30 cellular contexts compared by ENCODE assay signal in genomic region chr6:85406641-85407075, GRCh38. TPM values are rescaled to one million over a fixed set of nuclear protein-coding genes. Genes with fewer than 3 reads are reported as not detected.
DNase-seq lines count a peak whose midpoint lies in the region; ATAC-seq, FAIRE-seq and TF ChIP-seq lines count a peak whose summit lies in the region.
"Had no signal": no experiment of that assay in that cellular context is flagged by ENCODE, and none has a peak within 500 bp of the region (broad histone marks: within the 10 kb centered on the region; RNA-seq: fewer than 3 reads in every experiment).

No MANE protein-coding gene starts in this region.

- CTCF ChIA-PET in activated CD4-positive, alpha-beta memory T cell treated with anti-CD3 and anti-CD28 coated beads for 36 hours (lab: Charles Lee), result no interaction called here

- FAIRE-seq in astrocyte (lab: Jason Lieb, UNC), result no peak
- FAIRE-seq: endothelial cell of umbilical vein, GM19239, HTR-8/SVneo had no signal

- H3K9me3 Mint-ChIP-seq in T-helper 2 cell treated with Interferon-gamma antibody and Interleukin-4, amounts not matched to agents 5 μg/mL and 100 μg/mL, for 36 hours, result no peaks in the 10 kb centered on the region
- H3K9me3 Mint-ChIP-seq in astrocyte (ENCODE audit: unreplicated experiment), result no peaks in the 10 kb centered on the region
- H3K9me3 Mint-ChIP-seq in activated CD4-positive, alpha-beta memory T cell treated with anti-CD3 and anti-CD28 coated beads for 36 hours, result no peaks in the 10 kb centered on the region
- H3K9me3 Mint-ChIP-seq in activated T-helper 1 cell treated with anti-CD3 and anti-CD28 coated beads, Interleukin-12 subunit alpha, Interleukin-12 subunit beta, Interleukin-2, Interleukin-4 antibody, amounts not matched to agents 30 ng/mL and 10 ng/mL and 1 ng/mL, durations not matched to agents 14 hours and 24 hours and 36 hours, result no peaks in the 10 kb centered on the region
- H3K9me3 Mint-ChIP-seq: activated naive CD8-positive, alpha-beta T cell treated with anti-CD3 and anti-CD28 coated beads, Interleukin-2, amount 10 ng/mL, durations not matched to agents 7 days and 5 days; CD8-positive, alpha-beta memory T cell had no signal

- no peaks in the 10 kb centered on the region for H3K36me3 ChIP-seq in astrocyte (ENCODE audit: insufficient read depth, low read length)
- H3K36me3 ChIP-seq: BE2C, heart left ventricle, Peyer's patch, thoracic aorta, uterus had no signal

- no peak overlapping the region for H2AFZ ChIP-seq in astrocyte (ENCODE audit: low read depth, low read length)

- peaks cover 15% of the 10 kb centered on the region for H3K27me3 Mint-ChIP-seq in T-helper 2 cell treated with Interferon-gamma antibody and Interleukin-4, amounts not matched to agents 5 μg/mL and 100 μg/mL, for 36 hours (ENCODE audit: low read depth)
- H3K27me3 Mint-ChIP-seq in astrocyte (ENCODE audit: low read depth, unreplicated experiment), result no peaks in the 10 kb centered on the region
- no peaks in the 10 kb centered on the region for H3K27me3 Mint-ChIP-seq in activated CD4-positive, alpha-beta memory T cell treated with anti-CD3 and anti-CD28 coated beads for 36 hours
- no peaks in the 10 kb centered on the region for H3K27me3 Mint-ChIP-seq in activated T-helper 1 cell treated with anti-CD3 and anti-CD28 coated beads, Interleukin-12 subunit alpha, Interleukin-12 subunit beta, Interleukin-2, Interleukin-4 antibody, amounts not matched to agents 30 ng/mL and 10 ng/mL and 1 ng/mL, durations not matched to agents 14 hours and 24 hours and 36 hours (ENCODE audit: insufficient read depth)
- H3K27me3 Mint-ChIP-seq: activated naive CD8-positive, alpha-beta T cell treated with anti-CD3 and anti-CD28 coated beads, Interleukin-2, amount 10 ng/mL, durations not matched to agents 7 days and 5 days; CD8-positive, alpha-beta memory T cell had no signal

- no peak overlapping the region for H3K27ac ChIP-seq in astrocyte (ENCODE audit: low read depth, low read length)
- H3K27ac ChIP-seq in foreskin keratinocyte, result peak overlapping the region; percentile 84
- H3K27ac ChIP-seq: dorsolateral prefrontal cortex, heart left ventricle, thoracic aorta, uterus had no signal

- peaks cover 49% of the 10 kb centered on the region for H3K4me1 ChIP-seq in astrocyte (ENCODE audit: insufficient read depth, low read length)
- peaks cover 45% of the 10 kb centered on the region for H3K4me1 ChIP-seq in foreskin keratinocyte
- H3K4me1 ChIP-seq: uterus had no signal

- no peaks in the 10 kb centered on the region for H3K79me2 ChIP-seq in astrocyte (ENCODE audit: insufficient read depth, low read length)

- H3K9me3 ChIP-seq in astrocyte (ENCODE audit: insufficient read depth, low read depth, low read length), result no peaks in the 10 kb centered on the region
- H3K9me3 ChIP-seq: BE2C, heart left ventricle, Peyer's patch, thoracic aorta, uterus had no signal

- no peaks in the 10 kb centered on the region for H3K27me3 ChIP-seq in astrocyte (ENCODE audit: insufficient read depth, low read length)
- no peaks in the 10 kb centered on the region for H3K27me3 ChIP-seq in foreskin keratinocyte
- H3K27me3 ChIP-seq: BE2C, Peyer's patch, uterus had no signal

- peaks cover 4% of the 10 kb centered on the region for H3K36me3 Mint-ChIP-seq in T-helper 2 cell treated with Interferon-gamma antibody and Interleukin-4, amounts not matched to agents 5 μg/mL and 100 μg/mL, for 36 hours (ENCODE audit: low read depth)
- no peaks in the 10 kb centered on the region for H3K36me3 Mint-ChIP-seq in astrocyte (ENCODE audit: low read depth, unreplicated experiment)
- no peaks in the 10 kb centered on the region for H3K36me3 Mint-ChIP-seq in activated CD4-positive, alpha-beta memory T cell treated with anti-CD3 and anti-CD28 coated beads for 36 hours
- no peaks in the 10 kb centered on the region for H3K36me3 Mint-ChIP-seq in activated T-helper 1 cell treated with anti-CD3 and anti-CD28 coated beads, Interleukin-12 subunit alpha, Interleukin-12 subunit beta, Interleukin-2, Interleukin-4 antibody, amounts not matched to agents 30 ng/mL and 10 ng/mL and 1 ng/mL, durations not matched to agents 14 hours and 24 hours and 36 hours (ENCODE audit: low read depth)
- H3K36me3 Mint-ChIP-seq: activated naive CD8-positive, alpha-beta T cell treated with anti-CD3 and anti-CD28 coated beads, Interleukin-2, amount 10 ng/mL, durations not matched to agents 7 days and 5 days; CD8-positive, alpha-beta memory T cell had no signal

- H3K4me3 ChIP-seq in astrocyte (ENCODE audit: insufficient read depth, low read depth, low read length), result no peak overlapping the region
- H3K4me3 ChIP-seq: dorsolateral prefrontal cortex, heart left ventricle, Peyer's patch, thoracic aorta, uterus had no signal

- intact Hi-C loops in activated CD4-positive, alpha-beta memory T cell treated with anti-CD3 and anti-CD28 coated beads for 36 hours (cut with micrococcal nuclease), result no loop called here
- intact Hi-C loops in activated T-helper 1 cell treated with anti-CD3 and anti-CD28 coated beads, Interleukin-12 subunit alpha, Interleukin-12 subunit beta, Interleukin-2, Interleukin-4 antibody, amounts not matched to agents 30 ng/mL and 10 ng/mL and 1 ng/mL, durations not matched to agents 14 hours and 24 hours and 36 hours (cut with micrococcal nuclease), result no loop called here

- H3K9ac ChIP-seq in astrocyte (ENCODE audit: low read length), result no peak overlapping the region

- H3K4me3 Mint-ChIP-seq in T-helper 2 cell treated with Interferon-gamma antibody and Interleukin-4, amounts not matched to agents 5 μg/mL and 100 μg/mL, for 36 hours, result no peak overlapping the region
- no peak overlapping the region for H3K4me3 Mint-ChIP-seq in astrocyte (ENCODE audit: unreplicated experiment)
- H3K4me3 Mint-ChIP-seq in activated CD4-positive, alpha-beta memory T cell treated with anti-CD3 and anti-CD28 coated beads for 36 hours, result no peak overlapping the region
- no peak overlapping the region for H3K4me3 Mint-ChIP-seq in activated T-helper 1 cell treated with anti-CD3 and anti-CD28 coated beads, Interleukin-12 subunit alpha, Interleukin-12 subunit beta, Interleukin-2, Interleukin-4 antibody, amounts not matched to agents 30 ng/mL and 10 ng/mL and 1 ng/mL, durations not matched to agents 14 hours and 24 hours and 36 hours
- H3K4me3 Mint-ChIP-seq: activated naive CD8-positive, alpha-beta T cell treated with anti-CD3 and anti-CD28 coated beads, Interleukin-2, amount 10 ng/mL, durations not matched to agents 7 days and 5 days; CD8-positive, alpha-beta memory T cell had no signal

- POLR2A ChIA-PET in activated CD4-positive, alpha-beta memory T cell treated with anti-CD3 and anti-CD28 coated beads for 36 hours (lab: Charles Lee), result no interaction called here

- peaks cover 47% of the 10 kb centered on the region for H3K4me1 Mint-ChIP-seq in T-helper 2 cell treated with Interferon-gamma antibody and Interleukin-4, amounts not matched to agents 5 μg/mL and 100 μg/mL, for 36 hours (ENCODE audit: low read depth)
- H3K4me1 Mint-ChIP-seq in astrocyte (ENCODE audit: low read depth, unreplicated experiment), result peaks cover 51% of the 10 kb centered on the region
- H3K4me1 Mint-ChIP-seq in activated CD4-positive, alpha-beta memory T cell treated with anti-CD3 and anti-CD28 coated beads for 36 hours (ENCODE audit: low read depth), result peaks cover 5% of the 10 kb centered on the region
- H3K4me1 Mint-ChIP-seq in activated T-helper 1 cell treated with anti-CD3 and anti-CD28 coated beads, Interleukin-12 subunit alpha, Interleukin-12 subunit beta, Interleukin-2, Interleukin-4 antibody, amounts not matched to agents 30 ng/mL and 10 ng/mL and 1 ng/mL, durations not matched to agents 14 hours and 24 hours and 36 hours (ENCODE audit: low read depth), result peaks cover 52% of the 10 kb centered on the region

- peak overlapping the region; percentile 11 for H3K27ac Mint-ChIP-seq in T-helper 2 cell treated with Interferon-gamma antibody and Interleukin-4, amounts not matched to agents 5 μg/mL and 100 μg/mL, for 36 hours
- H3K27ac Mint-ChIP-seq in astrocyte (ENCODE audit: unreplicated experiment), result peak overlapping the region; percentile 0
- H3K27ac Mint-ChIP-seq in activated CD4-positive, alpha-beta memory T cell treated with anti-CD3 and anti-CD28 coated beads for 36 hours, result no peak overlapping the region
- H3K27ac Mint-ChIP-seq in activated T-helper 1 cell treated with anti-CD3 and anti-CD28 coated beads, Interleukin-12 subunit alpha, Interleukin-12 subunit beta, Interleukin-2, Interleukin-4 antibody, amounts not matched to agents 30 ng/mL and 10 ng/mL and 1 ng/mL, durations not matched to agents 14 hours and 24 hours and 36 hours, result no peak overlapping the region
- H3K27ac Mint-ChIP-seq: activated naive CD8-positive, alpha-beta T cell treated with anti-CD3 and anti-CD28 coated beads, Interleukin-2, amount 10 ng/mL, durations not matched to agents 7 days and 5 days had no signal

- TF ChIP-seq CTCF in astrocyte (IDR thresholded peaks at IDR 0.05; ENCODE audit: insufficient read depth, low read depth, low read length), result no peak
- no peak for TF ChIP-seq CTCF in foreskin keratinocyte (conservative IDR thresholded peaks at IDR 0.05)

- H4K20me1 ChIP-seq in astrocyte (ENCODE audit: insufficient read depth, low read length), result no peaks in the 10 kb centered on the region

- no peak for DNase-seq in T-helper 2 cell treated with Interferon-gamma antibody and Interleukin-4, amounts not matched to agents 5 μg/mL and 100 μg/mL, for 36 hours (ENCODE audit: low spot score)
- DNase-seq in T-helper 2 cell (no peak), astrocyte (ENCODE audit: low read depth) (no peak), foreskin keratinocyte (peak; percentile 99 to 100), T-helper 9 cell (no peak), GM03348 (ENCODE audit: low spot score) (no peak)
- no peak for DNase-seq in activated CD4-positive, alpha-beta memory T cell treated with anti-CD3 and anti-CD28 coated beads for 36 hours
- no peak for DNase-seq in activated T-helper 1 cell treated with anti-CD3 and anti-CD28 coated beads, Interleukin-12 subunit alpha, Interleukin-12 subunit beta, Interleukin-2, Interleukin-4 antibody, amounts not matched to agents 30 ng/mL and 10 ng/mL and 1 ng/mL, durations not matched to agents 14 hours and 24 hours and 36 hours (ENCODE audit: low spot score)
- DNase-seq: ACHN; activated gamma-delta T cell; activated naive CD8-positive, alpha-beta T cell treated with anti-CD3 and anti-CD28 coated beads, Interleukin-2, amount 10 ng/mL, durations not matched to agents 7 days and 5 days; BE2C; CD8-positive, alpha-beta memory T cell; cerebellar nuclear complex; DMS153; dorsolateral prefrontal cortex; HCEC 1CT; heart left ventricle; KG1; MM.1S; NCI-H1417 treated with DMSO at 0.1 percent for 48 hours; NCI-H748 treated with DMSO at 0.1 percent for 48 hours; Peyer's patch; stimulated activated naive CD8-positive, alpha-beta T cell treated with anti-CD3 and anti-CD28 coated beads, Interleukin-15, Interleukin-2, amounts not matched to agents 100 U/mL and 50 U/mL, for 24 hours; uterus had no signal

- no peak overlapping the region for H3K4me2 ChIP-seq in astrocyte (ENCODE audit: low read length)

- ATAC-seq in foreskin keratinocyte, result peak; percentile 78
- ATAC-seq: heart left ventricle; stimulated activated naive CD8-positive, alpha-beta T cell treated with anti-CD3 and anti-CD28 coated beads, Interleukin-15, Interleukin-2, amounts not matched to agents 100 U/mL and 50 U/mL, for 24 hours had no signal

RNA-seq across cellular contexts. Expression of gene NT5E, which starts 43.2 kb away (rescaled TPM):
- total RNA-seq in astrocyte (76.1 and 77.4 TPM in 2 replicates), foreskin keratinocyte (297 and 365 TPM in 2 replicates)
- 140 and 147 TPM in 2 replicates for polyA plus RNA-seq in foreskin keratinocyte
- total RNA-seq in activated CD4-positive, alpha-beta memory T cell treated with anti-CD3 and anti-CD28 coated beads for 36 hours, result 1 to 10 TPM; 3.7 to 3.8 TPM
- total RNA-seq in activated T-helper 1 cell treated with anti-CD3 and anti-CD28 coated beads, Interleukin-12 subunit alpha, Interleukin-12 subunit beta, Interleukin-2, Interleukin-4 antibody, amounts not matched to agents 30 ng/mL and 10 ng/mL and 1 ng/mL, durations not matched to agents 14 hours and 24 hours and 36 hours, result 12.5 and 15.2 TPM in 2 replicates
- polyA plus RNA-seq: neural cell had no signal

Comparison
In these comparisons a context has a peak if more than half of its experiments do, and no peak if none do; other contexts are left out.
1. DNase-seq: peak in foreskin keratinocyte (2 of 2); none in T-helper 2 cell treated with Interferon-gamma antibody and Interleukin-4, amounts not matched to agents 5 μg/mL and 100 μg/mL, for 36 hours (single experiment), T-helper 2 cell (0 of 5), astrocyte (single experiment), T-helper 9 cell (single experiment), activated CD4-positive, alpha-beta memory T cell treated with anti-CD3 and anti-CD28 coated beads for 36 hours (single experiment), GM03348 (single experiment) and activated T-helper 1 cell treated with anti-CD3 and anti-CD28 coated beads, Interleukin-12 subunit alpha, Interleukin-12 subunit beta, Interleukin-2, Interleukin-4 antibody, amounts not matched to agents 30 ng/mL and 10 ng/mL and 1 ng/mL, durations not matched to agents 14 hours and 24 hours and 36 hours (single experiment).
2. H3K27ac Mint-ChIP-seq: peak in T-helper 2 cell treated with Interferon-gamma antibody and Interleukin-4, amounts not matched to agents 5 μg/mL and 100 μg/mL, for 36 hours (single experiment) and astrocyte (single experiment); none in activated CD4-positive, alpha-beta memory T cell treated with anti-CD3 and anti-CD28 coated beads for 36 hours (single experiment) and activated T-helper 1 cell treated with anti-CD3 and anti-CD28 coated beads, Interleukin-12 subunit alpha, Interleukin-12 subunit beta, Interleukin-2, Interleukin-4 antibody, amounts not matched to agents 30 ng/mL and 10 ng/mL and 1 ng/mL, durations not matched to agents 14 hours and 24 hours and 36 hours (single experiment).